In genomic region chr1:52659851-52660596, GRCh38 we compare ENCODE assay signal across 14 cellular contexts. TPM values are rescaled to one million over a fixed set of nuclear protein-coding genes. Genes with fewer than 3 reads are reported as not detected.
A peak's percentile ranks its signal among the peaks of the same experiment; 100 is the strongest.
DNase-seq lines count a peak whose midpoint lies in the region; ATAC-seq and TF ChIP-seq lines count a peak whose summit lies in the region.
"Had no signal": no experiment of that assay in that cellular context is flagged by ENCODE, and none has a peak within 500 bp of the region (broad histone marks: within the 10 kb centered on the region; RNA-seq: fewer than 3 reads in every experiment).

No MANE protein-coding gene starts in this region.

- intact Hi-C loops in activated CD4-positive, alpha-beta T cell treated with anti-CD3 and anti-CD28 coated beads, Interleukin-2, amount 10 ng/mL, durations not matched to agents 24 days and 14 days (cut with micrococcal nuclease), result loop anchor here (1.0 kb wide), 2 partner anchors 23 to 26 kb away; no protein-coding TSS in a partner anchor

- POLR2A ChIA-PET in activated CD4-positive, alpha-beta T cell treated with anti-CD3 and anti-CD28 coated beads, Interleukin-2, amount 10 ng/mL, durations not matched to agents 7 days and 5 days (lab: Charles Lee), result interaction anchor here (1.2 kb wide), 1 partner anchor 107 kb away, joined by 3 read pairs; the partner anchor contains the start of gene TUT4

- H3K9me3 Mint-ChIP-seq in activated CD4-positive, alpha-beta T cell treated with anti-CD3 and anti-CD28 coated beads, Interleukin-2, amount 10 ng/mL, durations not matched to agents 24 days and 14 days, result no peaks in the 10 kb centered on the region
- no peaks in the 10 kb centered on the region for H3K9me3 Mint-ChIP-seq in activated CD4-positive, alpha-beta T cell treated with anti-CD3 and anti-CD28 coated beads, Interleukin-2, amount 10 ng/mL, durations not matched to agents 7 days and 5 days
- no peaks in the 10 kb centered on the region for H3K9me3 Mint-ChIP-seq in stimulated activated effector memory CD8-positive, alpha-beta T cell treated with anti-CD3 and anti-CD28 coated beads, Interleukin-12 subunit alpha, Interleukin-12 subunit beta, amount 100 ng/mL, for 72 hours

- H3K36me3 Mint-ChIP-seq in activated CD4-positive, alpha-beta T cell treated with anti-CD3 and anti-CD28 coated beads, Interleukin-2, amount 10 ng/mL, durations not matched to agents 24 days and 14 days (ENCODE audit: low read depth), result peaks cover 5% of the 10 kb centered on the region
- peaks cover 6% of the 10 kb centered on the region for H3K36me3 Mint-ChIP-seq in activated CD4-positive, alpha-beta T cell treated with anti-CD3 and anti-CD28 coated beads, Interleukin-2, amount 10 ng/mL, durations not matched to agents 7 days and 5 days (ENCODE audit: low read depth)
- peaks cover 13% of the 10 kb centered on the region for H3K36me3 Mint-ChIP-seq in stimulated activated effector memory CD8-positive, alpha-beta T cell treated with anti-CD3 and anti-CD28 coated beads, Interleukin-12 subunit alpha, Interleukin-12 subunit beta, amount 100 ng/mL, for 72 hours

- ATAC-seq in stimulated activated effector memory CD8-positive, alpha-beta T cell treated with anti-CD3 and anti-CD28 coated beads, Interleukin-12 subunit alpha, Interleukin-12 subunit beta, amount 100 ng/mL, for 72 hours, result no peak
- ATAC-seq: A549, left lung had no signal

- H3K4me3 Mint-ChIP-seq in activated CD4-positive, alpha-beta T cell treated with anti-CD3 and anti-CD28 coated beads, Interleukin-2, amount 10 ng/mL, durations not matched to agents 24 days and 14 days, result no peak overlapping the region
- H3K4me3 Mint-ChIP-seq in activated CD4-positive, alpha-beta T cell treated with anti-CD3 and anti-CD28 coated beads, Interleukin-2, amount 10 ng/mL, durations not matched to agents 7 days and 5 days, result no peak overlapping the region
- peak overlapping the region; percentile 41 for H3K4me3 Mint-ChIP-seq in stimulated activated effector memory CD8-positive, alpha-beta T cell treated with anti-CD3 and anti-CD28 coated beads, Interleukin-12 subunit alpha, Interleukin-12 subunit beta, amount 100 ng/mL, for 72 hours

- no peak overlapping the region for H3K4me3 ChIP-seq in epithelial cell of esophagus (ENCODE audit: low read length)
- H3K4me3 ChIP-seq: A549, colonic mucosa, left lung had no signal

- H3K4me1 Mint-ChIP-seq in activated CD4-positive, alpha-beta T cell treated with anti-CD3 and anti-CD28 coated beads, Interleukin-2, amount 10 ng/mL, durations not matched to agents 24 days and 14 days, result peaks cover 21% of the 10 kb centered on the region
- peaks cover 22% of the 10 kb centered on the region for H3K4me1 Mint-ChIP-seq in activated CD4-positive, alpha-beta T cell treated with anti-CD3 and anti-CD28 coated beads, Interleukin-2, amount 10 ng/mL, durations not matched to agents 7 days and 5 days
- peaks cover 29% of the 10 kb centered on the region for H3K4me1 Mint-ChIP-seq in stimulated activated effector memory CD8-positive, alpha-beta T cell treated with anti-CD3 and anti-CD28 coated beads, Interleukin-12 subunit alpha, Interleukin-12 subunit beta, amount 100 ng/mL, for 72 hours

- peak overlapping the region; percentile 88 for H3K27ac Mint-ChIP-seq in activated CD4-positive, alpha-beta T cell treated with anti-CD3 and anti-CD28 coated beads, Interleukin-2, amount 10 ng/mL, durations not matched to agents 24 days and 14 days
- H3K27ac Mint-ChIP-seq in activated CD4-positive, alpha-beta T cell treated with anti-CD3 and anti-CD28 coated beads, Interleukin-2, amount 10 ng/mL, durations not matched to agents 7 days and 5 days, result no peak overlapping the region
- H3K27ac Mint-ChIP-seq in stimulated activated effector memory CD8-positive, alpha-beta T cell treated with anti-CD3 and anti-CD28 coated beads, Interleukin-12 subunit alpha, Interleukin-12 subunit beta, amount 100 ng/mL, for 72 hours, result peak overlapping the region; percentile 95

- CTCF ChIA-PET in activated CD4-positive, alpha-beta T cell treated with anti-CD3 and anti-CD28 coated beads, Interleukin-2, amount 10 ng/mL, durations not matched to agents 7 days and 5 days (lab: Charles Lee), result interaction anchor here (0.6 to 3.0 kb wide), 6 partner anchors 8 to 548 kb away, joined by 3 to 12 read pairs (median 4); no protein-coding TSS in a partner anchor

- no peaks in the 10 kb centered on the region for H3K27me3 Mint-ChIP-seq in activated CD4-positive, alpha-beta T cell treated with anti-CD3 and anti-CD28 coated beads, Interleukin-2, amount 10 ng/mL, durations not matched to agents 24 days and 14 days
- no peaks in the 10 kb centered on the region for H3K27me3 Mint-ChIP-seq in activated CD4-positive, alpha-beta T cell treated with anti-CD3 and anti-CD28 coated beads, Interleukin-2, amount 10 ng/mL, durations not matched to agents 7 days and 5 days

- no peak for TF ChIP-seq CTCF in epithelial cell of esophagus (IDR thresholded peaks at IDR 0.05; ENCODE audit: insufficient read depth, low read depth, low read length, missing control alignments)

- no peak for DNase-seq in activated CD4-positive, alpha-beta T cell treated with anti-CD3 and anti-CD28 coated beads, Interleukin-2, amount 10 ng/mL, durations not matched to agents 24 days and 14 days
- DNase-seq in activated CD4-positive, alpha-beta T cell treated with anti-CD3 and anti-CD28 coated beads, Interleukin-2, amount 10 ng/mL, durations not matched to agents 7 days and 5 days, result no peak
- DNase-seq in RPMI7951 (ENCODE audit: low read depth) (peak; percentile 29), epithelial cell of esophagus (ENCODE audit: low read depth) (peak; percentile 49), HuH-7 (ENCODE audit: low spot score) (no peak), medulla oblongata (ENCODE audit: extremely low spot score) (no peak), SHP77 treated with DMSO at 0.1 percent for 48 hours (lab: John Stamatoyannopoulos, UW) (no peak)
- DNase-seq in stimulated activated effector memory CD8-positive, alpha-beta T cell treated with anti-CD3 and anti-CD28 coated beads, Interleukin-12 subunit alpha, Interleukin-12 subunit beta, amount 100 ng/mL, for 72 hours (ENCODE audit: low spot score in 2 of 2), result no peak
- DNase-seq: colonic mucosa, left lung, NCI-H1048, substantia nigra had no signal

RNA-seq across cellular contexts. Expression of gene SHISAL2A, which starts 27.1 kb away (rescaled TPM):
- total RNA-seq in activated CD4-positive, alpha-beta T cell treated with anti-CD3 and anti-CD28 coated beads, Interleukin-2, amount 10 ng/mL, durations not matched to agents 24 days and 14 days, result 4.8 and 5.0 TPM in 2 replicates
- 1 to 10 TPM; 8.2 TPM for total RNA-seq in activated CD4-positive, alpha-beta T cell treated with anti-CD3 and anti-CD28 coated beads, Interleukin-2, amount 10 ng/mL, durations not matched to agents 7 days and 5 days
- not detected in 2 replicates for total RNA-seq in RPMI7951 (2014; rRNA removed; shearing (Covaris generic))
- total RNA-seq: fibroblast of villous mesenchyme had no signal

RNA-seq across cellular contexts. Expression of gene COA7, which starts 38.1 kb away (rescaled TPM):
- total RNA-seq in activated CD4-positive, alpha-beta T cell treated with anti-CD3 and anti-CD28 coated beads, Interleukin-2, amount 10 ng/mL, durations not matched to agents 24 days and 14 days, result 37.8 and 40.2 TPM in 2 replicates
- total RNA-seq in activated CD4-positive, alpha-beta T cell treated with anti-CD3 and anti-CD28 coated beads, Interleukin-2, amount 10 ng/mL, durations not matched to agents 7 days and 5 days, result 10 to 100 TPM; 10.8 to 14.6 TPM
- 10.0 and 10.2 TPM in 2 replicates for total RNA-seq in RPMI7951 (2014; rRNA removed; shearing (Covaris generic))

RNA-seq across cellular contexts. Expression of gene GPX7, which starts 57.9 kb away (rescaled TPM):
- 28.0 and 29.4 TPM in 2 replicates for total RNA-seq in activated CD4-positive, alpha-beta T cell treated with anti-CD3 and anti-CD28 coated beads, Interleukin-2, amount 10 ng/mL, durations not matched to agents 24 days and 14 days
- 10 to 100 TPM; 20.3 to 22.8 TPM for total RNA-seq in activated CD4-positive, alpha-beta T cell treated with anti-CD3 and anti-CD28 coated beads, Interleukin-2, amount 10 ng/mL, durations not matched to agents 7 days and 5 days
- total RNA-seq in RPMI7951 (2014; rRNA removed; shearing (Covaris generic)), result 32.6 and 38.9 TPM in 2 replicates

Comparison
In these comparisons a context has a peak if more than half of its experiments do, and no peak if none do; other contexts are left out.
1. DNase-seq: peak in RPMI7951 (single experiment) and epithelial cell of esophagus (single experiment); none in activated CD4-positive, alpha-beta T cell treated with anti-CD3 and anti-CD28 coated beads, Interleukin-2, amount 10 ng/mL, durations not matched to agents 24 days and 14 days (single experiment), activated CD4-positive, alpha-beta T cell treated with anti-CD3 and anti-CD28 coated beads, Interleukin-2, amount 10 ng/mL, durations not matched to agents 7 days and 5 days (single experiment), stimulated activated effector memory CD8-positive, alpha-beta T cell treated with anti-CD3 and anti-CD28 coated beads, Interleukin-12 subunit alpha, Interleukin-12 subunit beta, amount 100 ng/mL, for 72 hours (0 of 2), HuH-7 (single experiment), medulla oblongata (single experiment) and SHP77 treated with DMSO at 0.1 percent for 48 hours (single experiment).